11 cellular contexts compared by ENCODE assay signal in the genomic region with DNA sequence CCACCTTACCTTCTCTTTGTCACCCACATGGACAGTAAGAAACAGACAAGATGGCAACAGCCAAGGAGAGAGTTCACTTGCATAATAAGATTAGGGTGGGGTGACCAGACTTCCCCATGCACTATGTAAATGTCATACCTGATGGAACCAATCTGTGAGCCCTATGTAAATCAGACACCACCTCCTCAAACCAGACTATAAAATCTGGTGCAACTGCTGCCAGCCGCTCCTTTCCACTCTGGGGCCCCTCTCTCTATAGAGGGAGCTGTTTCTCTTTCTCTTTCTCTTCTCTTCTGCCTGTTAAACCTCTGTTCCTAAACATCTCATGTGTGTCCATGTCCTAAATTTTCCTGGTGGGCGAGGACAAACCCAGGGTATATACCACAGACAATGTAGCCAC.
"Had no signal": no experiment of that assay in that cellular context is flagged by ENCODE, and none has a peak within 500 bp of the region (broad histone marks: within the 10 kb centered on the region; RNA-seq: fewer than 3 reads in every experiment).

No MANE protein-coding gene starts in this region.

- DNase-seq: activated CD4-positive, alpha-beta T cell treated with anti-CD3 and anti-CD28 coated beads, Interleukin-2, amount 50 U/mL, for 48 hours; activated CD8-positive, alpha-beta memory T cell treated with anti-CD3 and anti-CD28 coated beads, Interleukin-2, amount 10 ng/mL, durations not matched to agents 7 days and 5 days; activated naive CD4-positive, alpha-beta T cell treated with anti-CD3 and anti-CD28 coated beads, Interleukin-2, amount 10 ng/mL, durations not matched to agents 7 days and 5 days; activated T-cell treated with anti-CD3 and anti-CD28 coated beads, Interleukin-2, amount 50 U/mL, for 1 hour; endodermal cell; naive thymus-derived CD8-positive, alpha-beta T cell; pancreas; spleen; upper lobe of left lung had no signal

- ATAC-seq: activated CD8-positive, alpha-beta memory T cell treated with anti-CD3 and anti-CD28 coated beads, Interleukin-2, amount 10 ng/mL, durations not matched to agents 7 days and 5 days; naive thymus-derived CD8-positive, alpha-beta T cell; pancreas; sciatic nerve had no signal

- H3K4me1 ChIP-seq: pancreas, spleen, upper lobe of left lung had no signal

- H3K27ac ChIP-seq: pancreas, spleen, upper lobe of left lung, VCaP had no signal

- H3K27me3 ChIP-seq: pancreas, spleen, upper lobe of left lung had no signal

- H3K36me3 ChIP-seq: pancreas, spleen, upper lobe of left lung had no signal

- H3K4me3 ChIP-seq: pancreas, spleen, upper lobe of left lung had no signal

- H3K9me3 ChIP-seq: pancreas, upper lobe of left lung had no signal
